In the genomic region with DNA sequence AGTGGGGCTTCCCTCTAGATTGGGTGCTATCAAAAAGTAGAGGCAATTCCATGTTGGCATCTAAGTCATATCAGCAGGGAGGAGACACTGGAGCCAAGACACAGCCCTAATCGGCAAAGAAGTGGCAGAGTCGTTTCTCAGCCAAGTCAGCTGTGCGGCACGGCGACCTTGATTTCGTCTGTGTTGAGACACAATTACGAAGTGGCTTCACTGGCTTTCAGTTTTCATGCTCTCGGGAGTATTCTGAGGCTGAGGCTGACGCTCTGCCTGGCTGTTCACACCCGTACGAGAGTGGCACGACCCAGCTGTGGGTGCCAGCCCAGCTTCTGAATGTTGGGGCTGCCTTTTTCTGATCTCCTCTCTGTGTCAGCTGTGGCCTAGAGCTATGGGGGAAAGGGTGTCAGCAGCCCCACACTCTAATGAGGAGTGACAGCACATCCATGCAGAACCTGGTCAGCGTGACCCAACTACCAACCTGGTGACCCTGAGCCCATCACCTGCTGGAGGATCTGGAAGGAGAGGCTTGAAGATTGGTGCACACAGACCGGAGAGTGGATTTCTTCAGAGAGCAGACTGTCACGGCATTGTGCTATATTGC, we compare ENCODE assay signal across 1 cellular context.
TF ChIP-seq lines count a peak whose summit lies in the region.

No MANE protein-coding gene starts in this region.

TF ChIP-seq in SK-N-SH, 30 proteins besides CTCF, POLR2A, EP300 and RAD21 (continued from another document):
- TF ChIP-seq IRF3 (IDR thresholded peaks at IDR 0.05; ENCODE audit: low read depth, low read length) = no peak
